In the genomic region with DNA sequence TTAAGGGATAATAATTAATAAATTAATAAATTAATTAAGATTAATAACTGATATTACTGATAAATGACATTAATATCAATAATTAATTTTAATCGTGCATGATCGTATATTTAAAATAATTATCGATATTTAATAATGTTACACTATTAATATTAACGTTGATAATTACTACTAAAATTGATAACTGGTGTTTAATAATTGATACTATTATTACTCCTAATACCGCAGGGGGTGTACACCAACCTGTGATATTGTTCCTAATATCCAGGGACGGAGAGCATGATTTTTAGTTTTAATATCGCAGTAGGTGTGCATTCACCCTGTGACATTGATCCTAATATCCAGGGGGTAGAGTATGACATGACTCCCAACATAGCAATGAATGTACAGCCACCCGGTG, we compare ENCODE assay signal across 28 cellular contexts.
"Had no signal": no experiment of that assay in that cellular context is flagged by ENCODE, and none has a peak within 500 bp of the region (broad histone marks: within the 10 kb centered on the region; RNA-seq: fewer than 3 reads in every experiment).

No MANE protein-coding gene starts in this region.

- FAIRE-seq: urothelium cell line had no signal

- H3K9me3 ChIP-seq: testis, thoracic aorta, thyroid gland, tibial artery, tibial nerve, transverse colon, upper lobe of left lung, upper lobe of right lung, uterus, vagina had no signal

- H3K4me1 Mint-ChIP-seq: stimulated activated effector memory CD8-positive, alpha-beta T cell treated with anti-CD3 and anti-CD28 coated beads, Interleukin-12 subunit alpha, Interleukin-12 subunit beta, amount 100 ng/mL, for 72 hours; stimulated activated memory B cell treated with anti-CD40 and anti-IgM and Interleukin-4, amounts not matched to agents 10 μg/mL and 1 μg/mL and 100 μg/mL, for 72 hours; stimulated activated naive B cell treated with anti-CD40 and anti-IgM and Interleukin-4, amounts not matched to agents 10 μg/mL and 1 μg/mL and 100 μg/mL, for 72 hours; stimulated activated naive CD8-positive, alpha-beta T cell treated with anti-CD3 and anti-CD28 coated beads, Interleukin-15, amount 100 ng/mL, for 72 hours had no signal

- H3K36me3 ChIP-seq: stomach, suprapubic skin, thoracic aorta, thyroid gland, tibial artery, tibial nerve, transverse colon, upper lobe of left lung, upper lobe of right lung, uterus, vagina had no signal

- H3K36me3 Mint-ChIP-seq: stimulated activated effector memory CD8-positive, alpha-beta T cell treated with anti-CD3 and anti-CD28 coated beads, Interleukin-12 subunit alpha, Interleukin-12 subunit beta, amount 100 ng/mL, for 72 hours; stimulated activated memory B cell treated with anti-CD40 and anti-IgM and Interleukin-4, amounts not matched to agents 10 μg/mL and 1 μg/mL and 100 μg/mL, for 72 hours; stimulated activated naive B cell treated with anti-CD40 and anti-IgM and Interleukin-4, amounts not matched to agents 10 μg/mL and 1 μg/mL and 100 μg/mL, for 72 hours; type B pancreatic cell had no signal

- H3K27ac Mint-ChIP-seq: stimulated activated effector memory CD8-positive, alpha-beta T cell treated with anti-CD3 and anti-CD28 coated beads, Interleukin-12 subunit alpha, Interleukin-12 subunit beta, amount 100 ng/mL, for 72 hours; stimulated activated memory B cell treated with anti-CD40 and anti-IgM and Interleukin-4, amounts not matched to agents 10 μg/mL and 1 μg/mL and 100 μg/mL, for 72 hours; stimulated activated naive B cell treated with anti-CD40 and anti-IgM and Interleukin-4, amounts not matched to agents 10 μg/mL and 1 μg/mL and 100 μg/mL, for 72 hours; stimulated activated naive CD8-positive, alpha-beta T cell treated with anti-CD3 and anti-CD28 coated beads, Interleukin-15, amount 100 ng/mL, for 72 hours; stimulated activated naive CD8-positive, alpha-beta T cell treated with anti-CD3 and anti-CD28 coated beads, Interleukin-15, Interleukin-2, amounts not matched to agents 100 ng/mL and 50 ng/mL, for 24 hours; type B pancreatic cell had no signal

- DNase-seq: stimulated activated CD4-positive, alpha-beta T cell treated with anti-CD3 and anti-CD28 coated beads, Interleukin-2, amount 100 ng/mL, for 48 hours; stimulated activated CD4-positive, alpha-beta T cell treated with anti-CD3 and anti-CD28 coated beads, Interleukin-4, amount 100 ng/mL, for 1 hour; stimulated activated CD4-positive, alpha-beta T cell treated with anti-CD3 and anti-CD28 coated beads, Interleukin-4, amount 100 ng/mL, for 24 hours; stimulated activated CD4-positive, alpha-beta T cell treated with anti-CD3 and anti-CD28 coated beads, Interleukin-4, amount 100 ng/mL, for 4 hours; stimulated activated CD8-positive, alpha-beta memory T cell treated with anti-CD3 and anti-CD28 coated beads, Interleukin-4, amount 100 ng/mL, for 48 hours; stimulated activated naive B cell treated with anti-CD40 and anti-IgM and Interleukin-4, amounts not matched to agents 10 μg/mL and 1 μg/mL and 100 μg/mL, for 72 hours; stimulated activated naive CD4-positive, alpha-beta T cell treated with Interleukin-2 at 50 U/mL for 16 hours; stimulated activated naive CD8-positive, alpha-beta T cell treated with anti-CD3 and anti-CD28 coated beads, Interleukin-15, amount 100 ng/mL, for 72 hours; stimulated activated naive CD8-positive, alpha-beta T cell treated with anti-CD3 and anti-CD28 coated beads, Interleukin-15, Interleukin-2, amounts not matched to agents 100 U/mL and 50 U/mL, for 24 hours; stomach; substantia nigra; testis; thyroid gland; tibial artery; transverse colon; trophoblast cell; upper lobe of left lung; upper lobe of right lung; uterus had no signal

- H3K27ac ChIP-seq: stomach, suprapubic skin, testis, thoracic aorta, thyroid gland, tibial artery, tibial nerve, transverse colon, upper lobe of left lung, upper lobe of right lung, uterus, vagina had no signal

- H3K4me3 ChIP-seq: stomach, suprapubic skin, testis, thoracic aorta, thyroid gland, tibial artery, tibial nerve, transverse colon, upper lobe of left lung, upper lobe of right lung, uterus, vagina had no signal

- H3K27me3 Mint-ChIP-seq: stimulated activated memory B cell treated with anti-CD40 and anti-IgM and Interleukin-4, amounts not matched to agents 10 μg/mL and 1 μg/mL and 100 μg/mL, for 72 hours; stimulated activated naive B cell treated with anti-CD40 and anti-IgM and Interleukin-4, amounts not matched to agents 10 μg/mL and 1 μg/mL and 100 μg/mL, for 72 hours; stimulated activated naive CD8-positive, alpha-beta T cell treated with anti-CD3 and anti-CD28 coated beads, Interleukin-15, amount 100 ng/mL, for 72 hours; stimulated activated naive CD8-positive, alpha-beta T cell treated with anti-CD3 and anti-CD28 coated beads, Interleukin-15, Interleukin-2, amounts not matched to agents 100 ng/mL and 50 ng/mL, for 24 hours; type B pancreatic cell had no signal

- H3K4me1 ChIP-seq: stomach, suprapubic skin, testis, thyroid gland, tibial artery, tibial nerve, transverse colon, upper lobe of left lung, upper lobe of right lung, uterus, vagina had no signal

- H3K4me3 Mint-ChIP-seq: stimulated activated effector memory CD8-positive, alpha-beta T cell treated with anti-CD3 and anti-CD28 coated beads, Interleukin-12 subunit alpha, Interleukin-12 subunit beta, amount 100 ng/mL, for 72 hours; stimulated activated memory B cell treated with anti-CD40 and anti-IgM and Interleukin-4, amounts not matched to agents 10 μg/mL and 1 μg/mL and 100 μg/mL, for 72 hours; stimulated activated naive B cell treated with anti-CD40 and anti-IgM and Interleukin-4, amounts not matched to agents 10 μg/mL and 1 μg/mL and 100 μg/mL, for 72 hours; stimulated activated naive CD8-positive, alpha-beta T cell treated with anti-CD3 and anti-CD28 coated beads, Interleukin-15, amount 100 ng/mL, for 72 hours; stimulated activated naive CD8-positive, alpha-beta T cell treated with anti-CD3 and anti-CD28 coated beads, Interleukin-15, Interleukin-2, amounts not matched to agents 100 ng/mL and 50 ng/mL, for 24 hours; type B pancreatic cell had no signal

- ATAC-seq: stimulated activated effector memory CD8-positive, alpha-beta T cell treated with anti-CD3 and anti-CD28 coated beads, Interleukin-12 subunit alpha, Interleukin-12 subunit beta, amount 100 ng/mL, for 72 hours; stimulated activated memory B cell treated with anti-CD40 and anti-IgM and Interleukin-4, amounts not matched to agents 10 μg/mL and 1 μg/mL and 100 μg/mL, for 72 hours; stimulated activated naive B cell treated with anti-CD40 and anti-IgM and Interleukin-4, amounts not matched to agents 10 μg/mL and 1 μg/mL and 100 μg/mL, for 72 hours; stimulated activated naive CD8-positive, alpha-beta T cell treated with anti-CD3 and anti-CD28 coated beads, Interleukin-15, amount 100 ng/mL, for 72 hours; stimulated activated naive CD8-positive, alpha-beta T cell treated with anti-CD3 and anti-CD28 coated beads, Interleukin-15, Interleukin-2, amounts not matched to agents 100 U/mL and 50 U/mL, for 24 hours; upper lobe of right lung had no signal

- H3K27me3 ChIP-seq: stomach, suprapubic skin, testis, thyroid gland, tibial artery, tibial nerve, transverse colon, upper lobe of left lung, upper lobe of right lung, uterus, vagina had no signal
